ENCODE assay signal across 12 cellular contexts in genomic region chr20:10634683-10635411, GRCh38. TPM values are rescaled to one million over a fixed set of nuclear protein-coding genes. Genes with fewer than 3 reads are reported as not detected.
DNase-seq lines count a peak whose midpoint lies in the region; ATAC-seq and TF ChIP-seq lines count a peak whose summit lies in the region.
"Had no signal": no experiment of that assay in that cellular context is flagged by ENCODE, and none has a peak within 500 bp of the region (broad histone marks: within the 10 kb centered on the region; RNA-seq: fewer than 3 reads in every experiment).

No MANE protein-coding gene starts in this region.

- TF ChIP-seq POLR2A in heart left ventricle (IDR thresholded peaks at IDR 0.05) (no peak), vagina (IDR thresholded peaks at IDR 0.05) (no peak)

- H3K4me1 ChIP-seq in heart left ventricle (peaks cover 7 to 83% (median 52%) of the 10 kb centered on the region in 12 donors), colonic mucosa (peaks cover 8% of the 10 kb centered on the region), mesodermal cell (ENCODE audit: control insufficient read depth, insufficient read depth, low read length, poor library complexity, severe bottlenecking) (peaks cover 45% of the 10 kb centered on the region), vagina (peaks cover 86% of the 10 kb centered on the region)

- H3K4me3 ChIP-seq in heart left ventricle (no peak overlapping the region), colonic mucosa (no peak overlapping the region), mesodermal cell (ENCODE audit: extremely low read depth, insufficient read depth, low read length, poor library complexity, severe bottlenecking) (no peak overlapping the region), vagina (no peak overlapping the region), H7 (ENCODE audit: insufficient read depth, low read depth, low read length) (no peak overlapping the region)
- H3K4me3 ChIP-seq: pancreas had no signal

- H3K36me3 ChIP-seq in heart left ventricle: peaks cover 0 to 28% (median 18%) of the 10 kb centered on the region in 9 donors
- H3K36me3 ChIP-seq in colonic mucosa: peaks cover 9% of the 10 kb centered on the region
- H3K36me3 ChIP-seq in mesodermal cell (ENCODE audit: control insufficient read depth, insufficient read depth, low read length): peaks cover 25% of the 10 kb centered on the region
- peaks cover 0 to 24% of the 10 kb centered on the region in 2 donors for H3K36me3 ChIP-seq in vagina
- H3K36me3 ChIP-seq in H7 (replicated peaks; ENCODE audit: control insufficient read depth, insufficient read depth, low read length): peaks cover 7% of the 10 kb centered on the region

- intact Hi-C loops in heart left ventricle (cut with DNase I) (loop anchor here in 2 of 10 donors (5.0 kb wide), 2 partner anchors 53 to 78 kb away; no protein-coding TSS in a partner anchor), cardiac septum (cut with DNase I) (no loop called here), colonic mucosa (cut with DNase I) (no loop called here), vagina (cut with DNase I) (no loop called here)

- TF ChIP-seq CTCF in heart left ventricle (IDR thresholded peaks at IDR 0.05): no peak
- no peak for TF ChIP-seq CTCF in colonic mucosa (IDR thresholded peaks at IDR 0.05)
- TF ChIP-seq CTCF in vagina (IDR thresholded peaks at IDR 0.05): no peak

- DNase-seq in heart left ventricle (no peak), cardiac septum (ENCODE audit: low spot score) (no peak), colonic mucosa (no peak), vagina (ENCODE audit: extremely low spot score in 2 of 2) (no peak), H7 (no peak), NCI-H128 (lab: John Stamatoyannopoulos, UW; ENCODE audit: unreplicated experiment) (no peak), DMS114 treated with DMSO at 0.1 percent for 48 hours (lab: John Stamatoyannopoulos, UW; ENCODE audit: unreplicated experiment) (no peak)
- DNase-seq: activated T-cell treated with anti-CD3 and anti-CD28 coated beads, Interleukin-2, amount 50 U/mL, for 72 hours; AML-193; NCI-H146; pancreas had no signal

- H3K27ac ChIP-seq in heart left ventricle (peak overlapping the region; percentile 17 to 81 (median 62)), colonic mucosa (peak overlapping the region; percentile 18), mesodermal cell (ENCODE audit: low read depth, low read length, severe bottlenecking) (peak overlapping the region; percentile 29), vagina (peak overlapping the region; percentile 85)

- H3K27me3 ChIP-seq in heart left ventricle (no peaks in the 10 kb centered on the region), colonic mucosa (no peaks in the 10 kb centered on the region), vagina (no peaks in the 10 kb centered on the region), H7 (ENCODE audit: control insufficient read depth, insufficient read depth, low read length) (no peaks in the 10 kb centered on the region)
- H3K27me3 ChIP-seq: pancreas had no signal

- no peak overlapping the region for H3K9ac ChIP-seq in colonic mucosa (ENCODE audit: low read depth in 2 of 2, low read length in 2 of 2)

- H3K9me3 ChIP-seq in heart left ventricle (no peaks in the 10 kb centered on the region), colonic mucosa (no peaks in the 10 kb centered on the region), mesodermal cell (ENCODE audit: control insufficient read depth, low read length) (no peaks in the 10 kb centered on the region), vagina (no peaks in the 10 kb centered on the region)
- H3K9me3 ChIP-seq: pancreas had no signal

- WGBS in heart left ventricle, 4 donors: 82 to 89% (median 86%) methylated on average over 11 of the region's 11 CpGs
- WGBS in mesodermal cell (ENCODE audit: insufficient coverage in 2 of 2), 2 experiments: 93 to 95% methylated on average over 11 of the region's 11 CpGs

- ATAC-seq in heart left ventricle: peak in 2 of 4 donors; percentile 41 to 53
- ATAC-seq: activated T-cell treated with anti-CD3 and anti-CD28 coated beads, Interleukin-2, amount 50 U/mL, for 72 hours had no signal

RNA-seq across cellular contexts. Expression of gene JAG1, which starts 39.0 kb away (rescaled TPM):
- total RNA-seq in heart left ventricle: 10 to 100 TPM; 20.9 to 42.6 (median 29.6) TPM
- 10 to 100 TPM; 12.5 to 12.7 TPM for polyA plus RNA-seq in heart left ventricle
- 42.1 TPM for total RNA-seq in cardiac septum
- total RNA-seq in colonic mucosa: 100 to 1,000 TPM in 1 of 2 donors, 10 to 100 TPM in 1; 66.5 to 102 TPM
- polyA plus RNA-seq in mesodermal cell (2013, experiment 1 of 2): 58.5 TPM
- 46.2 TPM for polyA plus RNA-seq in mesodermal cell (2013, experiment 2 of 2)
- 185 TPM for total RNA-seq in vagina
- total RNA-seq in H7 (2014; rRNA removed; shearing (Covaris generic)): 21.9 and 30.0 TPM in 2 replicates

Comparison
In these comparisons a context has a peak if more than half of its experiments do, and no peak if none do; other contexts are left out.
1. H3K27ac ChIP-seq: peak in every context shown above with its lines; median percentile 85 in vagina; 62 in heart left ventricle; 29 in mesodermal cell; 18 in colonic mucosa.